Comparison of ENCODE assay signal across 3 cellular contexts in the genomic region with DNA sequence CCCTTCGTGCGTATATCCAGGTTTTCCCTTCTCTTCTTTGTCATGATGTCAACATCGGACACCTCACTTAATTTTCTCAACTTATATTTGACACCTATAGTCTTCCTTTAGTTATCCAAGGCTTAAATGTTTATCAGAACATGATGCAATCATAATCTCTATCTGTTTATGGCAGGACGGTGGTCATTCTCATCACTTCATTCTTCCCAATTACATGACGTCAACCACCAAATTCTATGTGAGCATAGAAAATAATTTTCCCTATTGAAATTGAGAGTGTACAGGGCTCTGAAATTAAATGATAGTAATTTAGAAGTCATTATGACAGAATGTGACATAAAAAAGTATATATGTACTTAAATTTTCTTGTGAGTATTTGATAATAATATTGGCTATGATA.
A peak's percentile ranks its signal among the peaks of the same experiment; 100 is the strongest.
TF ChIP-seq lines count a peak whose summit lies in the region.

No MANE protein-coding gene starts in this region.

TF ChIP-seq in HEK293, 187 proteins besides CTCF, POLR2A, EP300 and RAD21:
- TF ChIP-seq, protein P1, sequence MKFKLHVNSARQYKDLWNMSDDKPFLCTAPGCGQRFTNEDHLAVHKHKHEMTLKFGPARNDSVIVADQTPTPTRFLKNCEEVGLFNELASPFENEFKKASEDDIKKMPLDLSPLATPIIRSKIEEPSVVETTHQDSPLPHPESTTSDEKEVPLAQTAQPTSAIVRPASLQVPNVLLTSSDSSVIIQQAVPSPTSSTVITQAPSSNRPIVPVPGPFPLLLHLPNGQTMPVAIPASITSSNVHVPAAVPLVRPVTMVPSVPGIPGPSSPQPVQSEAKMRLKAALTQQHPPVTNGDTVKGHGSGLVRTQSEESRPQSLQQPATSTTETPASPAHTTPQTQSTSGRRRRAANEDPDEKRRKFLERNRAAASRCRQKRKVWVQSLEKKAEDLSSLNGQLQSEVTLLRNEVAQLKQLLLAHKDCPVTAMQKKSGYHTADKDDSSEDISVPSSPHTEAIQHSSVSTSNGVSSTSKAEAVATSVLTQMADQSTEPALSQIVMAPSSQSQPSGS (tag by site-specific recombination; IDR thresholded peaks at IDR 0.05; ENCODE audit: low read depth), result peak; percentile 40; the same call in 1 of the 2 replicates
- TF ChIP-seq HOXC10 (CRISPR knock-in tag; IDR thresholded peaks at IDR 0.05), result no peak
- TF ChIP-seq, protein P2, sequence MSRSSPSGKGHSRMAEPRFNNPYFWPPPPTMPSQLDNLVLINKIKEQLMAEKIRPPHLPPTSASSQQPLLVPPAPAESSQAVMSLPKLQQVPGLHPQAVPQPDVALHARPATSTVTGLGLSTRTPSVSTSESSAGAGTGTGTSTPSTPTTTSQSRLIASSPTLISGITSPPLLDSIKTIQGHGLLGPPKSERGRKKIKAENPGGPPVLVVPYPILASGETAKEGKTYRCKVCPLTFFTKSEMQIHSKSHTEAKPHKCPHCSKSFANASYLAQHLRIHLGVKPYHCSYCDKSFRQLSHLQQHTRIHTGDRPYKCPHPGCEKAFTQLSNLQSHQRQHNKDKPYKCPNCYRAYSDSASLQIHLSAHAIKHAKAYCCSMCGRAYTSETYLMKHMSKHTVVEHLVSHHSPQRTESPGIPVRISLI (tag by site-specific recombination; IDR thresholded peaks at IDR 0.05), result no peak

TF ChIP-seq in K562, 482 proteins besides CTCF, POLR2A, EP300 and RAD21 (continued from another document):
- TF ChIP-seq, protein P3, sequence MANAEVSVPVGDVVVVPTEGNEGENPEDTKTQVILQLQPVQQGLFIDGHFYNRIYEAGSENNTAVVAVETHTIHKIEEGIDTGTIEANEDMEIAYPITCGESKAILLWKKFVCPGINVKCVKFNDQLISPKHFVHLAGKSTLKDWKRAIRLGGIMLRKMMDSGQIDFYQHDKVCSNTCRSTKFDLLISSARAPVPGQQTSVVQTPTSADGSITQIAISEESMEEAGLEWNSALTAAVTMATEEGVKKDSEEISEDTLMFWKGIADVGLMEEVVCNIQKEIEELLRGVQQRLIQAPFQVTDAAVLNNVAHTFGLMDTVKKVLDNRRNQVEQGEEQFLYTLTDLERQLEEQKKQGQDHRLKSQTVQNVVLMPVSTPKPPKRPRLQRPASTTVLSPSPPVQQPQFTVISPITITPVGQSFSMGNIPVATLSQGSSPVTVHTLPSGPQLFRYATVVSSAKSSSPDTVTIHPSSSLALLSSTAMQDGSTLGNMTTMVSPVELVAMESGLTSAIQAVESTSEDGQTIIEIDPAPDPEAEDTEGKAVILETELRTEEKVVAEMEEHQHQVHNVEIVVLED (CRISPR knock-in tag; IDR thresholded peaks at IDR 0.05), result no peak

TF ChIP-seq in GM23338, 12 proteins besides CTCF, POLR2A, EP300 and RAD21 (continued from another document):
- TF ChIP-seq, protein P4, sequence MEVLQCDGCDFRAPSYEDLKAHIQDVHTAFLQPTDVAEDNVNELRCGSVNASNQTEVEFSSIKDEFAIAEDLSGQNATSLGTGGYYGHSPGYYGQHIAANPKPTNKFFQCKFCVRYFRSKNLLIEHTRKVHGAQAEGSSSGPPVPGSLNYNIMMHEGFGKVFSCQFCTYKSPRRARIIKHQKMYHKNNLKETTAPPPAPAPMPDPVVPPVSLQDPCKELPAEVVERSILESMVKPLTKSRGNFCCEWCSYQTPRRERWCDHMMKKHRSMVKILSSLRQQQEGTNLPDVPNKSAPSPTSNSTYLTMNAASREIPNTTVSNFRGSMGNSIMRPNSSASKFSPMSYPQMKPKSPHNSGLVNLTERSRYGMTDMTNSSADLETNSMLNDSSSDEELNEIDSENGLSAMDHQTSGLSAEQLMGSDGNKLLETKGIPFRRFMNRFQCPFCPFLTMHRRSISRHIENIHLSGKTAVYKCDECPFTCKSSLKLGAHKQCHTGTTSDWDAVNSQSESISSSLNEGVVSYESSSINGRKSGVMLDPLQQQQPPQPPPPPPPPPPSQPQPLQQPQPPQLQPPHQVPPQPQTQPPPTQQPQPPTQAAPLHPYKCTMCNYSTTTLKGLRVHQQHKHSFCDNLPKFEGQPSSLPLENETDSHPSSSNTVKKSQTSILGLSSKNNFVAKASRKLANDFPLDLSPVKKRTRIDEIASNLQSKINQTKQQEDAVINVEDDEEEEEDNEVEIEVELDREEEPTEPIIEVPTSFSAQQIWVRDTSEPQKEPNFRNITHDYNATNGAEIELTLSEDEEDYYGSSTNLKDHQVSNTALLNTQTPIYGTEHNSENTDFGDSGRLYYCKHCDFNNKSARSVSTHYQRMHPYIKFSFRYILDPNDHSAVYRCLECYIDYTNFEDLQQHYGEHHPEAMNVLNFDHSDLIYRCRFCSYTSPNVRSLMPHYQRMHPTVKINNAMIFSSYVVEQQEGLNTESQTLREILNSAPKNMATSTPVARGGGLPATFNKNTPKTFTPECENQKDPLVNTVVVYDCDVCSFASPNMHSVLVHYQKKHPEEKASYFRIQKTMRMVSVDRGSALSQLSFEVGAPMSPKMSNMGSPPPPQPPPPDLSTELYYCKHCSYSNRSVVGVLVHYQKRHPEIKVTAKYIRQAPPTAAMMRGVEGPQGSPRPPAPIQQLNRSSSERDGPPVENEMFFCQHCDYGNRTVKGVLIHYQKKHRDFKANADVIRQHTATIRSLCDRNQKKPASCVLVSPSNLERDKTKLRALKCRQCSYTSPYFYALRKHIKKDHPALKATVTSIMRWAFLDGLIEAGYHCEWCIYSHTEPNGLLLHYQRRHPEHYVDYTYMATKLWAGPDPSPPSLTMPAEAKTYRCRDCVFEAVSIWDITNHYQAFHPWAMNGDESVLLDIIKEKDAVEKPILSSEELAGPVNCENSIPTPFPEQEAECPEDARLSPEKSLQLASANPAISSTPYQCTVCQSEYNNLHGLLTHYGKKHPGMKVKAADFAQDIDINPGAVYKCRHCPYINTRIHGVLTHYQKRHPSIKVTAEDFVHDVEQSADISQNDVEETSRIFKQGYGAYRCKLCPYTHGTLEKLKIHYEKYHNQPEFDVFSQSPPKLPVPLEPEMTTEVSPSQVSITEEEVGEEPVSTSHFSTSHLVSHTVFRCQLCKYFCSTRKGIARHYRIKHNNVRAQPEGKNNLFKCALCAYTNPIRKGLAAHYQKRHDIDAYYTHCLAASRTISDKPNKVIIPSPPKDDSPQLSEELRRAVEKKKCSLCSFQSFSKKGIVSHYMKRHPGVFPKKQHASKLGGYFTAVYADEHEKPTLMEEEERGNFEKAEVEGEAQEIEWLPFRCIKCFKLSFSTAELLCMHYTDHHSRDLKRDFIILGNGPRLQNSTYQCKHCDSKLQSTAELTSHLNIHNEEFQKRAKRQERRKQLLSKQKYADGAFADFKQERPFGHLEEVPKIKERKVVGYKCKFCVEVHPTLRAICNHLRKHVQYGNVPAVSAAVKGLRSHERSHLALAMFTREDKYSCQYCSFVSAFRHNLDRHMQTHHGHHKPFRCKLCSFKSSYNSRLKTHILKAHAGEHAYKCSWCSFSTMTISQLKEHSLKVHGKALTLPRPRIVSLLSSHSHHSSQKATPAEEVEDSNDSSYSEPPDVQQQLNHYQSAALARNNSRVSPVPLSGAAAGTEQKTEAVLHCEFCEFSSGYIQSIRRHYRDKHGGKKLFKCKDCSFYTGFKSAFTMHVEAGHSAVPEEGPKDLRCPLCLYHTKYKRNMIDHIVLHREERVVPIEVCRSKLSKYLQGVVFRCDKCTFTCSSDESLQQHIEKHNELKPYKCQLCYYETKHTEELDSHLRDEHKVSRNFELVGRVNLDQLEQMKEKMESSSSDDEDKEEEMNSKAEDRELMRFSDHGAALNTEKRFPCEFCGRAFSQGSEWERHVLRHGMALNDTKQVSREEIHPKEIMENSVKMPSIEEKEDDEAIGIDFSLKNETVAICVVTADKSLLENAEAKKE (CRISPR knock-in tag; IDR thresholded peaks at IDR 0.05), result no peak
- TF ChIP-seq ZNF114 (CRISPR knock-in tag; IDR thresholded peaks at IDR 0.05) (no peak), JUNB (IDR thresholded peaks at IDR 0.05; ENCODE audit: unreplicated experiment) (no peak), STAT1 (IDR thresholded peaks at IDR 0.05; ENCODE audit: unreplicated experiment) (no peak), EZH2 (IDR thresholded peaks at IDR 0.05; ENCODE audit: low read depth, unreplicated experiment) (no peak), ZNF331 (CRISPR knock-in tag; IDR thresholded peaks at IDR 0.05; ENCODE audit: low read depth) (no peak), CREB1 (CRISPR knock-in tag; IDR thresholded peaks at IDR 0.05; ENCODE audit: low read depth) (no peak), NANOG (IDR thresholded peaks at IDR 0.05; ENCODE audit: borderline replicate concordance) (no peak), EZH2phosphoT487 (IDR thresholded peaks at IDR 0.05; ENCODE audit: unreplicated experiment) (no peak)
- TF ChIP-seq, protein P5, sequence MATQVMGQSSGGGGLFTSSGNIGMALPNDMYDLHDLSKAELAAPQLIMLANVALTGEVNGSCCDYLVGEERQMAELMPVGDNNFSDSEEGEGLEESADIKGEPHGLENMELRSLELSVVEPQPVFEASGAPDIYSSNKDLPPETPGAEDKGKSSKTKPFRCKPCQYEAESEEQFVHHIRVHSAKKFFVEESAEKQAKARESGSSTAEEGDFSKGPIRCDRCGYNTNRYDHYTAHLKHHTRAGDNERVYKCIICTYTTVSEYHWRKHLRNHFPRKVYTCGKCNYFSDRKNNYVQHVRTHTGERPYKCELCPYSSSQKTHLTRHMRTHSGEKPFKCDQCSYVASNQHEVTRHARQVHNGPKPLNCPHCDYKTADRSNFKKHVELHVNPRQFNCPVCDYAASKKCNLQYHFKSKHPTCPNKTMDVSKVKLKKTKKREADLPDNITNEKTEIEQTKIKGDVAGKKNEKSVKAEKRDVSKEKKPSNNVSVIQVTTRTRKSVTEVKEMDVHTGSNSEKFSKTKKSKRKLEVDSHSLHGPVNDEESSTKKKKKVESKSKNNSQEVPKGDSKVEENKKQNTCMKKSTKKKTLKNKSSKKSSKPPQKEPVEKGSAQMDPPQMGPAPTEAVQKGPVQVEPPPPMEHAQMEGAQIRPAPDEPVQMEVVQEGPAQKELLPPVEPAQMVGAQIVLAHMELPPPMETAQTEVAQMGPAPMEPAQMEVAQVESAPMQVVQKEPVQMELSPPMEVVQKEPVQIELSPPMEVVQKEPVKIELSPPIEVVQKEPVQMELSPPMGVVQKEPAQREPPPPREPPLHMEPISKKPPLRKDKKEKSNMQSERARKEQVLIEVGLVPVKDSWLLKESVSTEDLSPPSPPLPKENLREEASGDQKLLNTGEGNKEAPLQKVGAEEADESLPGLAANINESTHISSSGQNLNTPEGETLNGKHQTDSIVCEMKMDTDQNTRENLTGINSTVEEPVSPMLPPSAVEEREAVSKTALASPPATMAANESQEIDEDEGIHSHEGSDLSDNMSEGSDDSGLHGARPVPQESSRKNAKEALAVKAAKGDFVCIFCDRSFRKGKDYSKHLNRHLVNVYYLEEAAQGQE (IDR thresholded peaks at IDR 0.05; ENCODE audit: unreplicated experiment), result no peak
- TF ChIP-seq, protein P6, sequence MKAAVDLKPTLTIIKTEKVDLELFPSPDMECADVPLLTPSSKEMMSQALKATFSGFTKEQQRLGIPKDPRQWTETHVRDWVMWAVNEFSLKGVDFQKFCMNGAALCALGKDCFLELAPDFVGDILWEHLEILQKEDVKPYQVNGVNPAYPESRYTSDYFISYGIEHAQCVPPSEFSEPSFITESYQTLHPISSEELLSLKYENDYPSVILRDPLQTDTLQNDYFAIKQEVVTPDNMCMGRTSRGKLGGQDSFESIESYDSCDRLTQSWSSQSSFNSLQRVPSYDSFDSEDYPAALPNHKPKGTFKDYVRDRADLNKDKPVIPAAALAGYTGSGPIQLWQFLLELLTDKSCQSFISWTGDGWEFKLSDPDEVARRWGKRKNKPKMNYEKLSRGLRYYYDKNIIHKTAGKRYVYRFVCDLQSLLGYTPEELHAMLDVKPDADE (IDR thresholded peaks at IDR 0.05), result no peak
